In the genomic region with DNA sequence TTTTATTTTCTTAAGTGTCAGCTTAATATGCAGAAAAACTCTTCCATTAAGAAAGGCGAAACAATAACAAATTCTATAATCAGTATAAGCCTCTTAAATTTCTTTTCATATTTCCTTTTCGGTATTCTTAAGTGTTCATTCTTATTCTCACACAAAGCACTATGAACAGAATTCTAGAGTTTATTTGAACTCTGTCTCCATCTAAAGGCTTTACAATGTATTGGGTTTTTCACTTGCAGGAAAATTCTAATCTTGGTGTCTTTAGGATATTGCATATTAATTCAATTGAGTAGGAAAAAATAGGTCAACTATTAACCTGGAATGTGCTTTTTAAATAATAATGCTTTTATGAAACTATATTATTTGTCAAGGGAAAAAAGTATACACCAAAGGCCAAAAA, we compare ENCODE assay signal across 11 cellular contexts.
DNase-seq lines count a peak whose midpoint lies in the region; TF ChIP-seq lines count a peak whose summit lies in the region.
"Had no signal": no experiment of that assay in that cellular context is flagged by ENCODE, and none has a peak within 500 bp of the region (broad histone marks: within the 10 kb centered on the region; RNA-seq: fewer than 3 reads in every experiment).

No MANE protein-coding gene starts in this region.

- H3K4me2 ChIP-seq in neural cell (ENCODE audit: low read length) = no peak overlapping the region

- H3K4me3 ChIP-seq in adipocyte (ENCODE audit: low read length) (no peak overlapping the region), neural cell (ENCODE audit: low read length) (no peak overlapping the region)

- H3K9me3 ChIP-seq in adipocyte (ENCODE audit: control insufficient read depth, low read length) (no peaks in the 10 kb centered on the region), neural cell (ENCODE audit: low read length) (no peaks in the 10 kb centered on the region)

- no peaks in the 10 kb centered on the region for H3F3A ChIP-seq in neural cell (ENCODE audit: insufficient read depth, low read length, poor library complexity, severe bottlenecking)

- no peaks in the 10 kb centered on the region for H3K79me2 ChIP-seq in neural cell (replicated peaks; ENCODE audit: insufficient read depth, low read length)

- DNase-seq in DMS 273 (lab: John Stamatoyannopoulos, UW; ENCODE audit: unreplicated experiment) (peak; percentile 35), DMS 273 treated with DMSO at 0.1 percent for 48 hours (lab: John Stamatoyannopoulos, UW) (no peak), M059J (ENCODE audit: low read depth) (peak; percentile 4), adipocyte (ENCODE audit: low read depth) (peak; percentile 40), inferior parietal cortex (ENCODE audit: extremely low spot score) (no peak), activated gamma-delta T cell treated with Interleukin-2 at 50 U/mL for 16 hours (no peak), C1 segment of cervical spinal cord (lab: John Stamatoyannopoulos, UW) (no peak)
- DNase-seq: 8988T, activated B cell treated with CpG ODN at 0.5 μM for 24 hours, cortex of kidney had no signal

- peak; percentile 72 for TF ChIP-seq RAD21 in neural cell (conservative IDR thresholded peaks at IDR 0.05)

- no peaks in the 10 kb centered on the region for H3K9me2 ChIP-seq in neural cell (ENCODE audit: insufficient read depth, low read length)

- no peak for TF ChIP-seq EP300 in neural cell (conservative IDR thresholded peaks at IDR 0.05; ENCODE audit: poor library complexity, severe bottlenecking)

- peaks cover 6% of the 10 kb centered on the region for H3K4me1 ChIP-seq in adipocyte (ENCODE audit: control insufficient read depth, insufficient read depth, low read length)

- H3K27ac ChIP-seq in neural cell (ENCODE audit: low read length) = no peak overlapping the region

- H3K9ac ChIP-seq in adipocyte (ENCODE audit: low read length) (no peak overlapping the region), neural cell (ENCODE audit: low read length) (no peak overlapping the region)

- H2AFZ ChIP-seq in neural cell (ENCODE audit: low read depth, low read length) = no peak overlapping the region

- H4K20me1 ChIP-seq in neural cell (ENCODE audit: insufficient read depth) = no peaks in the 10 kb centered on the region

- TF ChIP-seq CTCF in neural cell (IDR thresholded peaks at IDR 0.05; ENCODE audit: poor library complexity, severe bottlenecking) = peak; percentile 66

- H3K36me3 ChIP-seq in adipocyte (ENCODE audit: control insufficient read depth, insufficient read depth, low read length, severe bottlenecking) (no peaks in the 10 kb centered on the region), neural cell (ENCODE audit: insufficient read depth, low read length) (no peaks in the 10 kb centered on the region)

- no peaks in the 10 kb centered on the region for H3K27me3 ChIP-seq in adipocyte (replicated peaks; ENCODE audit: control insufficient read depth, insufficient read depth, low read length)
- peaks cover 81% of the 10 kb centered on the region for H3K27me3 ChIP-seq in neural cell (ENCODE audit: insufficient read depth, low read depth, low read length)

TF ChIP-seq in neural cell, 6 proteins besides CTCF, POLR2A, EP300 and RAD21:
- peak; percentile 58 for TF ChIP-seq SMC3 (conservative IDR thresholded peaks at IDR 0.05; ENCODE audit: poor library complexity)
- TF ChIP-seq TAF1 (IDR thresholded peaks at IDR 0.05; ENCODE audit: low read depth) = no peak
TF ChIP-seq in neural cell: peak in this region for 1.

Comparison
In these comparisons a context has a peak if more than half of its experiments do, and no peak if none do; other contexts are left out.
1. DNase-seq: peak in DMS 273 (single experiment), M059J (single experiment) and adipocyte (single experiment); none in DMS 273 treated with DMSO at 0.1 percent for 48 hours (single experiment), inferior parietal cortex (single experiment), activated gamma-delta T cell treated with Interleukin-2 at 50 U/mL for 16 hours (single experiment) and C1 segment of cervical spinal cord (0 of 14).